Comparison of ENCODE assay signal across 8 cellular contexts in the genomic region with DNA sequence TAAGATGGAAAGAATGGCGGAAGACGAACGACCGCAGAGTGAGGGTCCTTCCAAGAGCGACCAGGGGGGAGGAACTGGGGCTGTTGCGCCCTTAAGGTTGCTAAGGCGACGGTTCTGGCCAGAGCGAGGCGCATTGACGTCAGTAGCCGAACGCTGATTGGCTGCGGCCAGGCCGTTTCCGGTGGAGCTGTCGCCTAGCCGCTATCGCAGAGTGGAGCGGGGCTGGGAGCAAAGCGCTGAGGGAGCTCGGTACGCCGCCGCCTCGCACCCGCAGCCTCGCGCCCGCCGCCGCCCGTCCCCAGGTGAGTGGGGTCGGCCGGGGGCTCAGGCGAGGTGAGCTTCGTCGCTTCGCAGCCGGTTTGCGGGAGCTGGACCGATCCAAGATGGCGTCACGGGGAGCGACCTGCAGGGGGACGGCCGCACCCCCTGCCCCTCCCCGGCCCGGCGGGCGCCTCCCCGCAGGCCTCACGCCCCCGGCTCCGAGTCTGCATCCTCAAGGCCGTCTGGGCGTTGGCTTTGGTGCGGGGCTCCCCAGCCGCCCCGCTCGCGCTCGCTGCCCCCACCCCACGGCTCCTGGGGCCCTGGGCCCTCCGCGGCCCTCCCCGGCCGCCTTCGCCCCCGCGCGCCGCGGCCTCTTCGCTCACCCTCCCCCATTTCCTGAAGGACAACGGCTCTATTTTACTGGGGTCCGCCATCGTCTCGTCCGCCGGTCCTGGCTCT.
DNase-seq lines count a peak whose midpoint lies in the region; ATAC-seq and TF ChIP-seq lines count a peak whose summit lies in the region.

Gene PRKAR1A, plus strand, starts transcription at position 184 of the 720 bp plus-strand sequence. CDS start 2,970 bp downstream, outside the sequence.

- H3K27me3 Mint-ChIP-seq in activated naive CD4-positive, alpha-beta T cell treated with anti-CD3 and anti-CD28 coated beads, Interleukin-2, amount 50 U/mL, for 24 hours = no peaks in the 10 kb centered on the region

- peak; percentile 98 for DNase-seq in GM10266 (ENCODE audit: extremely low spot score)
- DNase-seq in NCI-H1092 treated with DMSO at 0.1 percent for 48 hours (lab: John Stamatoyannopoulos, UW) = peak; percentile 95
- DNase-seq in globus pallidus (ENCODE audit: low spot score) = peak; percentile 97
- peak; percentile 70 for DNase-seq in non-pigmented ciliary epithelial cell (ENCODE audit: low read depth)
- peak; percentile 80 to 99 (median 94) for DNase-seq in substantia nigra (lab: John Stamatoyannopoulos, UW)

- ATAC-seq in HG02623 (IDR thresholded peaks at IDR 0.05; ENCODE audit: unreplicated experiment) (peak; percentile 92), SK-N-SH treated with all-trans-retinoic acid at 6 μM for 48 hours (peak; percentile 90)

- H3K4me3 Mint-ChIP-seq in activated naive CD4-positive, alpha-beta T cell treated with anti-CD3 and anti-CD28 coated beads, Interleukin-2, amount 50 U/mL, for 24 hours = peak within 1 kb of the TSS; percentile 99

- H3K36me3 Mint-ChIP-seq in activated naive CD4-positive, alpha-beta T cell treated with anti-CD3 and anti-CD28 coated beads, Interleukin-2, amount 50 U/mL, for 24 hours = peaks cover 14% of the 10 kb centered on the region

- H3K9me3 Mint-ChIP-seq in activated naive CD4-positive, alpha-beta T cell treated with anti-CD3 and anti-CD28 coated beads, Interleukin-2, amount 50 U/mL, for 24 hours = no peaks in the 10 kb centered on the region

- H3K27ac Mint-ChIP-seq in activated naive CD4-positive, alpha-beta T cell treated with anti-CD3 and anti-CD28 coated beads, Interleukin-2, amount 50 U/mL, for 24 hours = peak within 1 kb of the TSS; percentile 98

- peaks cover 55% of the 10 kb centered on the region for H3K4me1 Mint-ChIP-seq in activated naive CD4-positive, alpha-beta T cell treated with anti-CD3 and anti-CD28 coated beads, Interleukin-2, amount 50 U/mL, for 24 hours

- no peak for TF ChIP-seq CTCF in GM10266 (IDR thresholded peaks at IDR 0.05; ENCODE audit: control insufficient read depth, insufficient read depth, low read depth, missing control alignments)

- H3K27ac ChIP-seq in substantia nigra (ENCODE audit: low read depth, low read length, poor library complexity, severe bottlenecking) = peak within 1 kb of the TSS; percentile 99

TF ChIP-seq in SK-N-SH treated with all-trans-retinoic acid at 6 μM for 48 hours, 23 proteins besides CTCF, POLR2A, EP300 and RAD21:
- no peak for TF ChIP-seq CSRNP3 (CRISPR knock-in tag; IDR thresholded peaks at IDR 0.05)
- peak; percentile 84; the same call in 1 of the 2 replicates for TF ChIP-seq GLIS3 (CRISPR knock-in tag; IDR thresholded peaks at IDR 0.05)
- TF ChIP-seq, protein P1, sequence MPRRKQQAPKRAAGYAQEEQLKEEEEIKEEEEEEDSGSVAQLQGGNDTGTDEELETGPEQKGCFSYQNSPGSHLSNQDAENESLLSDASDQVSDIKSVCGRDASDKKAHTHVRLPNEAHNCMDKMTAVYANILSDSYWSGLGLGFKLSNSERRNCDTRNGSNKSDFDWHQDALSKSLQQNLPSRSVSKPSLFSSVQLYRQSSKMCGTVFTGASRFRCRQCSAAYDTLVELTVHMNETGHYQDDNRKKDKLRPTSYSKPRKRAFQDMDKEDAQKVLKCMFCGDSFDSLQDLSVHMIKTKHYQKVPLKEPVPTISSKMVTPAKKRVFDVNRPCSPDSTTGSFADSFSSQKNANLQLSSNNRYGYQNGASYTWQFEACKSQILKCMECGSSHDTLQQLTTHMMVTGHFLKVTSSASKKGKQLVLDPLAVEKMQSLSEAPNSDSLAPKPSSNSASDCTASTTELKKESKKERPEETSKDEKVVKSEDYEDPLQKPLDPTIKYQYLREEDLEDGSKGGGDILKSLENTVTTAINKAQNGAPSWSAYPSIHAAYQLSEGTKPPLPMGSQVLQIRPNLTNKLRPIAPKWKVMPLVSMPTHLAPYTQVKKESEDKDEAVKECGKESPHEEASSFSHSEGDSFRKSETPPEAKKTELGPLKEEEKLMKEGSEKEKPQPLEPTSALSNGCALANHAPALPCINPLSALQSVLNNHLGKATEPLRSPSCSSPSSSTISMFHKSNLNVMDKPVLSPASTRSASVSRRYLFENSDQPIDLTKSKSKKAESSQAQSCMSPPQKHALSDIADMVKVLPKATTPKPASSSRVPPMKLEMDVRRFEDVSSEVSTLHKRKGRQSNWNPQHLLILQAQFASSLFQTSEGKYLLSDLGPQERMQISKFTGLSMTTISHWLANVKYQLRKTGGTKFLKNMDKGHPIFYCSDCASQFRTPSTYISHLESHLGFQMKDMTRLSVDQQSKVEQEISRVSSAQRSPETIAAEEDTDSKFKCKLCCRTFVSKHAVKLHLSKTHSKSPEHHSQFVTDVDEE (CRISPR knock-in tag; IDR thresholded peaks at IDR 0.05) = 0 out of 2 replicates have a peak, but pooled peaks have one; percentile 7
- no peak for TF ChIP-seq ZNF70 (CRISPR knock-in tag; IDR thresholded peaks at IDR 0.05)
- no peak for TF ChIP-seq ZC3H10 (CRISPR knock-in tag; IDR thresholded peaks at IDR 0.05)

Comparison
In these comparisons a context has a peak if more than half of its experiments do, and no peak if none do; other contexts are left out.
1. Peak in every context shown above with its lines: DNase-seq, ATAC-seq and H3K27ac ChIP-seq.